ENCODE assay signal across 1 cellular context in the genomic region with DNA sequence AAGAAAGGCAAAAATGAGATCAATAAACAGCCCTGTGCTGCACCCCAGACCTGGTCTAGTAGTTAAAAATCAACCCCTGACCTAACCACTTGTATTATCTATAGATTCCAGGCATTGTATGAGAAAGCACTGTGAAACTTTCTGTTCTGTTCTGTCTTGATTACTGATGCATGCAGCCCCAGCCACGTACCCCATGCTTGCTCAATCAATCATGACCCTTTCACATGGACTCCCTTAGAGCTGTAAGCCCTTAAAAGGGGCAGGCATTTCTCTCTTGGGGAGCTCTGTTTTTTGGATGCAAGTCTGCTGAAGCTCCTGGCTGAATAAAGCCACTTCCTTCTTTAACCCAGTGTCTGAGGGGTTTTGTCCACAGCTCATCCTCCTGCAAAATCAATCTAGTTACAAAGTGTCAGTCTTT.
TF ChIP-seq lines count a peak whose summit lies in the region.

No MANE protein-coding gene starts in this region.

TF ChIP-seq in K562, 482 proteins besides CTCF, POLR2A, EP300 and RAD21 (continued from another document and continues in another):
- TF ChIP-seq UBTF (IDR thresholded peaks at IDR 0.05; ENCODE audit: borderline replicate concordance in 1 of 2, low read depth in 2 of 2, low read length in 2 of 2), result no peak
- TF ChIP-seq, protein P1, sequence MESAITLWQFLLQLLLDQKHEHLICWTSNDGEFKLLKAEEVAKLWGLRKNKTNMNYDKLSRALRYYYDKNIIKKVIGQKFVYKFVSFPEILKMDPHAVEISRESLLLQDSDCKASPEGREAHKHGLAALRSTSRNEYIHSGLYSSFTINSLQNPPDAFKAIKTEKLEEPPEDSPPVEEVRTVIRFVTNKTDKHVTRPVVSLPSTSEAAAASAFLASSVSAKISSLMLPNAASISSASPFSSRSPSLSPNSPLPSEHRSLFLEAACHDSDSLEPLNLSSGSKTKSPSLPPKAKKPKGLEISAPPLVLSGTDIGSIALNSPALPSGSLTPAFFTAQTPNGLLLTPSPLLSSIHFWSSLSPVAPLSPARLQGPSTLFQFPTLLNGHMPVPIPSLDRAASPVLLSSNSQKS (CRISPR knock-in tag; IDR thresholded peaks at IDR 0.05), result no peak; the same call in 1 of the 2 replicates
- no peak for TF ChIP-seq NKRF (IDR thresholded peaks at IDR 0.05; ENCODE audit: borderline replicate concordance)
- TF ChIP-seq CEBPB (tag; IDR thresholded peaks at IDR 0.05), result peak; percentile 97
- TF ChIP-seq MTF1 (CRISPR knock-in tag; IDR thresholded peaks at IDR 0.05; ENCODE audit: borderline replicate concordance), result no peak
- 0 out of 2 replicates have a peak, but pooled peaks have one; percentile 39 for TF ChIP-seq ZBTB7A (IDR thresholded peaks at IDR 0.05; ENCODE audit: borderline replicate concordance, control insufficient read depth, low read depth, low read length)
- no peak for TF ChIP-seq CGGBP1 (CRISPR knock-in tag; IDR thresholded peaks at IDR 0.05)
- TF ChIP-seq HLTF (IDR thresholded peaks at IDR 0.05), result peak; percentile 78; the same call in 1 of the 2 replicates
- peak; percentile 95 for TF ChIP-seq CBX5 (IDR thresholded peaks at IDR 0.05; ENCODE audit: borderline replicate concordance, low read depth)
- TF ChIP-seq NFIX (CRISPR knock-in tag; IDR thresholded peaks at IDR 0.05; ENCODE audit: low read depth), result no peak
- no peak for TF ChIP-seq RBM15 (IDR thresholded peaks at IDR 0.05; ENCODE audit: insufficient read depth, low read length)
- no peak for TF ChIP-seq MIER1 (IDR thresholded peaks at IDR 0.05; ENCODE audit: low read depth)
- TF ChIP-seq NR1H2 (CRISPR knock-in tag; IDR thresholded peaks at IDR 0.05), result no peak
- TF ChIP-seq CLOCK (CRISPR knock-in tag; IDR thresholded peaks at IDR 0.05; ENCODE audit: borderline replicate concordance), result no peak
- peak; percentile 81 for TF ChIP-seq STAT5A (IDR thresholded peaks at IDR 0.05; ENCODE audit: borderline replicate concordance, low read length)
- no peak for TF ChIP-seq EZH2 (IDR thresholded peaks at IDR 0.05; ENCODE audit: borderline replicate concordance, low read depth, low read length)
- TF ChIP-seq, protein P2, sequence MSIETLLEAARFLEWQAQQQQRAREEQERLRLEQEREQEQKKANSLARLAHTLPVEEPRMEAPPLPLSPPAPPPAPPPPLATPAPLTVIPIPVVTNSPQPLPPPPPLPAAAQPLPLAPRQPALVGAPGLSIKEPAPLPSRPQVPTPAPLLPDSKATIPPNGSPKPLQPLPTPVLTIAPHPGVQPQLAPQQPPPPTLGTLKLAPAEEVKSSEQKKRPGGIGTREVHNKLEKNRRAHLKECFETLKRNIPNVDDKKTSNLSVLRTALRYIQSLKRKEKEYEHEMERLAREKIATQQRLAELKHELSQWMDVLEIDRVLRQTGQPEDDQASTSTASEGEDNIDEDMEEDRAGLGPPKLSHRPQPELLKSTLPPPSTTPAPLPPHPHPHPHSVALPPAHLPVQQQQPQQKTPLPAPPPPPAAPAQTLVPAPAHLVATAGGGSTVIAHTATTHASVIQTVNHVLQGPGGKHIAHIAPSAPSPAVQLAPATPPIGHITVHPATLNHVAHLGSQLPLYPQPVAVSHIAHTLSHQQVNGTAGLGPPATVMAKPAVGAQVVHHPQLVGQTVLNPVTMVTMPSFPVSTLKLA (conservative IDR thresholded peaks at IDR 0.05), result peak in 1 of 2 experiments; percentile 78; a peak in 2 of 4 replicates
- no peak for TF ChIP-seq POLR3G (IDR thresholded peaks at IDR 0.05; ENCODE audit: extremely low read depth, insufficient read length, insufficient replicate concordance)
- TF ChIP-seq FOSL1 (tag; conservative IDR thresholded peaks at IDR 0.05), result peak; percentile 94
- TF ChIP-seq DPF2 (IDR thresholded peaks at IDR 0.05), result peak; percentile 94
- TF ChIP-seq HSF4 (CRISPR knock-in tag; IDR thresholded peaks at IDR 0.05; ENCODE audit: borderline replicate concordance), result no peak
- no peak for TF ChIP-seq FUS (optimal IDR thresholded peaks at IDR 0.05; ENCODE audit: low read depth, low read length)
- no peak for TF ChIP-seq IRF2 (CRISPR knock-in tag; IDR thresholded peaks at IDR 0.05)
- TF ChIP-seq CBX2 (IDR thresholded peaks at IDR 0.05; ENCODE audit: insufficient read depth, low read length, poor library complexity, severe bottlenecking), result no peak
- peak; percentile 86 to 97 for TF ChIP-seq ARNT (IDR thresholded peaks at IDR 0.05)
- peak; percentile 99 for TF ChIP-seq TRIM24 (IDR thresholded peaks at IDR 0.05)
- TF ChIP-seq TCFL5 (CRISPR knock-in tag; conservative IDR thresholded peaks at IDR 0.05), result 0 out of 2 replicates have a peak, but pooled peaks have one; percentile 46
- TF ChIP-seq ZFX (CRISPR knock-in tag; IDR thresholded peaks at IDR 0.05), result no peak
- TF ChIP-seq ATF7 (IDR thresholded peaks at IDR 0.05), result peak; percentile 90
- no peak for TF ChIP-seq IFI16 (CRISPR knock-in tag; IDR thresholded peaks at IDR 0.05)
- TF ChIP-seq, protein P3, sequence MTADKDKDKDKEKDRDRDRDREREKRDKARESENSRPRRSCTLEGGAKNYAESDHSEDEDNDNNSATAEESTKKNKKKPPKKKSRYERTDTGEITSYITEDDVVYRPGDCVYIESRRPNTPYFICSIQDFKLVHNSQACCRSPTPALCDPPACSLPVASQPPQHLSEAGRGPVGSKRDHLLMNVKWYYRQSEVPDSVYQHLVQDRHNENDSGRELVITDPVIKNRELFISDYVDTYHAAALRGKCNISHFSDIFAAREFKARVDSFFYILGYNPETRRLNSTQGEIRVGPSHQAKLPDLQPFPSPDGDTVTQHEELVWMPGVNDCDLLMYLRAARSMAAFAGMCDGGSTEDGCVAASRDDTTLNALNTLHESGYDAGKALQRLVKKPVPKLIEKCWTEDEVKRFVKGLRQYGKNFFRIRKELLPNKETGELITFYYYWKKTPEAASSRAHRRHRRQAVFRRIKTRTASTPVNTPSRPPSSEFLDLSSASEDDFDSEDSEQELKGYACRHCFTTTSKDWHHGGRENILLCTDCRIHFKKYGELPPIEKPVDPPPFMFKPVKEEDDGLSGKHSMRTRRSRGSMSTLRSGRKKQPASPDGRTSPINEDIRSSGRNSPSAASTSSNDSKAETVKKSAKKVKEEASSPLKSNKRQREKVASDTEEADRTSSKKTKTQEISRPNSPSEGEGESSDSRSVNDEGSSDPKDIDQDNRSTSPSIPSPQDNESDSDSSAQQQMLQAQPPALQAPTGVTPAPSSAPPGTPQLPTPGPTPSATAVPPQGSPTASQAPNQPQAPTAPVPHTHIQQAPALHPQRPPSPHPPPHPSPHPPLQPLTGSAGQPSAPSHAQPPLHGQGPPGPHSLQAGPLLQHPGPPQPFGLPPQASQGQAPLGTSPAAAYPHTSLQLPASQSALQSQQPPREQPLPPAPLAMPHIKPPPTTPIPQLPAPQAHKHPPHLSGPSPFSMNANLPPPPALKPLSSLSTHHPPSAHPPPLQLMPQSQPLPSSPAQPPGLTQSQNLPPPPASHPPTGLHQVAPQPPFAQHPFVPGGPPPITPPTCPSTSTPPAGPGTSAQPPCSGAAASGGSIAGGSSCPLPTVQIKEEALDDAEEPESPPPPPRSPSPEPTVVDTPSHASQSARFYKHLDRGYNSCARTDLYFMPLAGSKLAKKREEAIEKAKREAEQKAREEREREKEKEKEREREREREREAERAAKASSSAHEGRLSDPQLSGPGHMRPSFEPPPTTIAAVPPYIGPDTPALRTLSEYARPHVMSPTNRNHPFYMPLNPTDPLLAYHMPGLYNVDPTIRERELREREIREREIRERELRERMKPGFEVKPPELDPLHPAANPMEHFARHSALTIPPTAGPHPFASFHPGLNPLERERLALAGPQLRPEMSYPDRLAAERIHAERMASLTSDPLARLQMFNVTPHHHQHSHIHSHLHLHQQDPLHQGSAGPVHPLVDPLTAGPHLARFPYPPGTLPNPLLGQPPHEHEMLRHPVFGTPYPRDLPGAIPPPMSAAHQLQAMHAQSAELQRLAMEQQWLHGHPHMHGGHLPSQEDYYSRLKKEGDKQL (CRISPR knock-in tag; IDR thresholded peaks at IDR 0.05; ENCODE audit: borderline replicate concordance), result no peak
- no peak for TF ChIP-seq KLF6 (CRISPR knock-in tag; IDR thresholded peaks at IDR 0.05; ENCODE audit: borderline replicate concordance)
- no peak for TF ChIP-seq JUNB (CRISPR knock-in tag; conservative IDR thresholded peaks at IDR 0.05)
- TF ChIP-seq RBFOX2 (IDR thresholded peaks at IDR 0.05; ENCODE audit: low read depth, low read length), result no peak
- TF ChIP-seq, protein P4, sequence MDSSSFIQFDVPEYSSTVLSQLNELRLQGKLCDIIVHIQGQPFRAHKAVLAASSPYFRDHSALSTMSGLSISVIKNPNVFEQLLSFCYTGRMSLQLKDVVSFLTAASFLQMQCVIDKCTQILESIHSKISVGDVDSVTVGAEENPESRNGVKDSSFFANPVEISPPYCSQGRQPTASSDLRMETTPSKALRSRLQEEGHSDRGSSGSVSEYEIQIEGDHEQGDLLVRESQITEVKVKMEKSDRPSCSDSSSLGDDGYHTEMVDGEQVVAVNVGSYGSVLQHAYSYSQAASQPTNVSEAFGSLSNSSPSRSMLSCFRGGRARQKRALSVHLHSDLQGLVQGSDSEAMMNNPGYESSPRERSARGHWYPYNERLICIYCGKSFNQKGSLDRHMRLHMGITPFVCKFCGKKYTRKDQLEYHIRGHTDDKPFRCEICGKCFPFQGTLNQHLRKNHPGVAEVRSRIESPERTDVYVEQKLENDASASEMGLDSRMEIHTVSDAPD (CRISPR knock-in tag; IDR thresholded peaks at IDR 0.05), result no peak
- TF ChIP-seq, protein P5, sequence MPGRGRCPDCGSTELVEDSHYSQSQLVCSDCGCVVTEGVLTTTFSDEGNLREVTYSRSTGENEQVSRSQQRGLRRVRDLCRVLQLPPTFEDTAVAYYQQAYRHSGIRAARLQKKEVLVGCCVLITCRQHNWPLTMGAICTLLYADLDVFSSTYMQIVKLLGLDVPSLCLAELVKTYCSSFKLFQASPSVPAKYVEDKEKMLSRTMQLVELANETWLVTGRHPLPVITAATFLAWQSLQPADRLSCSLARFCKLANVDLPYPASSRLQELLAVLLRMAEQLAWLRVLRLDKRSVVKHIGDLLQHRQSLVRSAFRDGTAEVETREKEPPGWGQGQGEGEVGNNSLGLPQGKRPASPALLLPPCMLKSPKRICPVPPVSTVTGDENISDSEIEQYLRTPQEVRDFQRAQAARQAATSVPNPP (IDR thresholded peaks at IDR 0.05; ENCODE audit: borderline replicate concordance, insufficient read depth, insufficient read length), result no peak
- no peak for TF ChIP-seq FOXO4 (CRISPR knock-in tag; IDR thresholded peaks at IDR 0.05)
- no peak for TF ChIP-seq FOXJ2 (tag; IDR thresholded peaks at IDR 0.05)
- no peak for TF ChIP-seq ZNF561 (CRISPR knock-in tag; conservative IDR thresholded peaks at IDR 0.05)
- no peak for TF ChIP-seq STAT5B (CRISPR knock-in tag; IDR thresholded peaks at IDR 0.05)
